ENCODE assay signal across 7 cellular contexts in genomic region chr13:48232420-48233096, GRCh38. TPM values are rescaled to one million over a fixed set of nuclear protein-coding genes. Genes with fewer than 3 reads are reported as not detected.
A peak's percentile ranks its signal among the peaks of the same experiment; 100 is the strongest.
DNase-seq lines count a peak whose midpoint lies in the region; ATAC-seq and TF ChIP-seq lines count a peak whose summit lies in the region.

No MANE protein-coding gene starts in this region.

- H3K36me3 ChIP-seq in HEK293 (ENCODE audit: control insufficient read depth in 2 of 2, insufficient read depth in 1 of 2, low read length in 2 of 2) (no peaks in the 10 kb centered on the region), SJCRH30 (no peaks in the 10 kb centered on the region; the same call in 1 of the 2 replicates)
- H3K36me3 ChIP-seq in naive thymus-derived CD4-positive, alpha-beta T cell (ENCODE audit: control insufficient read depth in 2 of 3, insufficient read depth in 3 of 3, low read length in 3 of 3) = peaks cover 0 to 9% (median 0%) of the 10 kb centered on the region in 3 experiments

- H3K4me1 ChIP-seq in HEK293 (ENCODE audit: control insufficient read depth, insufficient read depth, low read length) = peaks cover 10% of the 10 kb centered on the region
- H3K4me1 ChIP-seq in SJCRH30 = peaks cover 17% of the 10 kb centered on the region
- H3K4me1 ChIP-seq in naive thymus-derived CD4-positive, alpha-beta T cell (ENCODE audit: control insufficient read depth in 2 of 2, insufficient read depth in 2 of 2, low read length in 2 of 2) = peaks cover 24 to 35% of the 10 kb centered on the region in 2 donors

- peak; percentile 24 for ATAC-seq in naive thymus-derived CD4-positive, alpha-beta T cell
- no peak for ATAC-seq in GM19035 (IDR thresholded peaks at IDR 0.05; ENCODE audit: unreplicated experiment)

- no peaks in the 10 kb centered on the region for H3K9me3 Mint-ChIP-seq in naive thymus-derived CD4-positive, alpha-beta T cell

- no peak for DNase-seq in GM12865 (ENCODE audit: low read depth)
- DNase-seq in SJCRH30 = no peak
- DNase-seq in epithelial cell of esophagus (ENCODE audit: low read depth) = no peak
- DNase-seq in naive thymus-derived CD4-positive, alpha-beta T cell = peak in 2 of 9 donors; percentile 34 to 54
- no peak for DNase-seq in middle frontal gyrus (ENCODE audit: extremely low spot score, low spot score)

- H3K9me3 ChIP-seq in HEK293 (ENCODE audit: control insufficient read depth, insufficient read depth, low read depth, low read length) = no peaks in the 10 kb centered on the region
- H3K9me3 ChIP-seq in SJCRH30 (replicated peaks) = no peaks in the 10 kb centered on the region
- H3K9me3 ChIP-seq in naive thymus-derived CD4-positive, alpha-beta T cell (ENCODE audit: control insufficient read depth in 2 of 3, low read length in 3 of 3) = no peaks in the 10 kb centered on the region

- H3K36me3 Mint-ChIP-seq in naive thymus-derived CD4-positive, alpha-beta T cell = peaks cover 4 to 24% (median 19%) of the 10 kb centered on the region in 5 donors

- CTCF ChIA-PET in HEK293 (lab: Yijun Ruan, JAX) = interaction anchor here (0.6 to 1.4 kb wide), 4 partner anchors 14 to 1048 kb away, joined by 3 to 6 read pairs (median 3); no protein-coding TSS in a partner anchor
- CTCF ChIA-PET in naive thymus-derived CD4-positive, alpha-beta T cell (lab: Charles Lee) = interaction anchor here (0.7 to 3.6 kb wide), 12 partner anchors 7 to 115 kb away, joined by 3 to 23 read pairs (median 8); no protein-coding TSS in a partner anchor

- H3K4me3 ChIP-seq in GM12865 (ENCODE audit: low read depth, low read length) = peak overlapping the region; percentile 98
- peak overlapping the region; percentile 90 for H3K4me3 ChIP-seq in HEK293 (ENCODE audit: low read depth, low read length)
- peak overlapping the region; percentile 97 for H3K4me3 ChIP-seq in SJCRH30
- peak overlapping the region; percentile 100 for H3K4me3 ChIP-seq in epithelial cell of esophagus (ENCODE audit: low read length)
- H3K4me3 ChIP-seq in naive thymus-derived CD4-positive, alpha-beta T cell (ENCODE audit: low read length) = peak overlapping the region; percentile 81

- peak overlapping the region; percentile 90 to 99 (median 97) for H3K4me3 Mint-ChIP-seq in naive thymus-derived CD4-positive, alpha-beta T cell

- peak overlapping the region; percentile 84 to 99 (median 98) for H3K27ac Mint-ChIP-seq in naive thymus-derived CD4-positive, alpha-beta T cell

- peaks cover 35 to 63% (median 57%) of the 10 kb centered on the region in 7 donors for H3K4me1 Mint-ChIP-seq in naive thymus-derived CD4-positive, alpha-beta T cell

- intact Hi-C loops in naive thymus-derived CD4-positive, alpha-beta T cell (cut with micrococcal nuclease) = loop anchor here (1.0 to 10.0 kb wide), 14 partner anchors 11 to 536 kb away; partner anchors contain the start of genes MED4 (in 2 of the 2), RB1 (in 2 of the 2), CYSLTR2 (in 1 of the 2) and SUCLA2 (in 1 of the 2)

- TF ChIP-seq CTCF in GM12865 (IDR thresholded peaks at IDR 0.05; ENCODE audit: insufficient read depth, low read depth, low read length, missing control alignments) (no peak), HEK293 (tag by site-specific recombination; IDR thresholded peaks at IDR 0.05) (no peak), epithelial cell of esophagus (IDR thresholded peaks at IDR 0.05; ENCODE audit: insufficient read depth, low read depth, low read length, missing control alignments) (no peak)

- no peaks in the 10 kb centered on the region for H3K27me3 ChIP-seq in SJCRH30
- no peaks in the 10 kb centered on the region for H3K27me3 ChIP-seq in naive thymus-derived CD4-positive, alpha-beta T cell (ENCODE audit: control insufficient read depth in 2 of 2, insufficient read depth in 2 of 2, low read length in 2 of 2)

- POLR2A ChIA-PET in HEK293 (lab: Yijun Ruan, JAX) = interaction anchor here (0.5 to 1.1 kb wide), 7 partner anchors 9 to 300 kb away, joined by 3 to 6 read pairs (median 3); partner anchors contain the start of genes MED4, NUDT15 and RCBTB2
- POLR2A ChIA-PET in naive thymus-derived CD4-positive, alpha-beta T cell (lab: Charles Lee) = interaction anchor here (0.5 to 6.5 kb wide), 39 partner anchors 8 to 1212 kb away, joined by 3 to 128 read pairs (median 6); partner anchors contain the start of genes MED4, NUDT15, RB1 and RCBTB2

- peaks cover 0 to 39% (median 0%) of the 10 kb centered on the region in 5 donors for H3K27me3 Mint-ChIP-seq in naive thymus-derived CD4-positive, alpha-beta T cell

- H3K27ac ChIP-seq in HEK293 (ENCODE audit: extremely low read depth, low read depth, low read length) (0 out of 2 replicates have a peak overlapping the region, but pooled peaks have one; percentile 32), SJCRH30 (no peak overlapping the region; the same call in 1 of the 2 replicates)
- peak overlapping the region; percentile 94 for H3K27ac ChIP-seq in naive thymus-derived CD4-positive, alpha-beta T cell (ENCODE audit: low read depth, low read length)

TF ChIP-seq in HEK293, 187 proteins besides CTCF, POLR2A, EP300 and RAD21:
- TF ChIP-seq ZNF600 (tag by site-specific recombination; IDR thresholded peaks at IDR 0.05) (peak; percentile 41; the same call in 1 of the 2 replicates), EGR2 (tag by site-specific recombination; IDR thresholded peaks at IDR 0.05; ENCODE audit: low read depth) (no peak), ZNF423 (tag by site-specific recombination; IDR thresholded peaks at IDR 0.05) (peak; percentile 94), IKZF3 (tag by site-specific recombination; IDR thresholded peaks at IDR 0.05) (0 out of 2 replicates have a peak, but pooled peaks have one; percentile 29), ZNF645 (tag by site-specific recombination; IDR thresholded peaks at IDR 0.05) (no peak), ZNF335 (tag by site-specific recombination; conservative IDR thresholded peaks at IDR 0.05) (peak; percentile 82), ZNF501 (tag by site-specific recombination; IDR thresholded peaks at IDR 0.05) (peak; percentile 56; the same call in 1 of the 2 replicates), ZBTB1 (tag by site-specific recombination; IDR thresholded peaks at IDR 0.05) (no peak), ZFP69B (tag by site-specific recombination; IDR thresholded peaks at IDR 0.05) (0 out of 2 replicates have a peak, but pooled peaks have one; percentile 39)
TF ChIP-seq in HEK293: peak in this region for 6.

RNA-seq across cellular contexts. Expression of gene ITM2B, which starts 0.4 kb away (rescaled TPM):
- 124 and 133 TPM in 2 replicates for total RNA-seq in SJCRH30 (2014; rRNA removed; shearing (Covaris generic))
- total RNA-seq in naive thymus-derived CD4-positive, alpha-beta T cell = 100 to 1,000 TPM; 190 to 733 (median 412) TPM
- polyA plus RNA-seq in naive thymus-derived CD4-positive, alpha-beta T cell = 1,000 to 10,000 TPM; 1,112 to 1,479 TPM
